ENCODE assay signal across 10 cellular contexts in the genomic region with DNA sequence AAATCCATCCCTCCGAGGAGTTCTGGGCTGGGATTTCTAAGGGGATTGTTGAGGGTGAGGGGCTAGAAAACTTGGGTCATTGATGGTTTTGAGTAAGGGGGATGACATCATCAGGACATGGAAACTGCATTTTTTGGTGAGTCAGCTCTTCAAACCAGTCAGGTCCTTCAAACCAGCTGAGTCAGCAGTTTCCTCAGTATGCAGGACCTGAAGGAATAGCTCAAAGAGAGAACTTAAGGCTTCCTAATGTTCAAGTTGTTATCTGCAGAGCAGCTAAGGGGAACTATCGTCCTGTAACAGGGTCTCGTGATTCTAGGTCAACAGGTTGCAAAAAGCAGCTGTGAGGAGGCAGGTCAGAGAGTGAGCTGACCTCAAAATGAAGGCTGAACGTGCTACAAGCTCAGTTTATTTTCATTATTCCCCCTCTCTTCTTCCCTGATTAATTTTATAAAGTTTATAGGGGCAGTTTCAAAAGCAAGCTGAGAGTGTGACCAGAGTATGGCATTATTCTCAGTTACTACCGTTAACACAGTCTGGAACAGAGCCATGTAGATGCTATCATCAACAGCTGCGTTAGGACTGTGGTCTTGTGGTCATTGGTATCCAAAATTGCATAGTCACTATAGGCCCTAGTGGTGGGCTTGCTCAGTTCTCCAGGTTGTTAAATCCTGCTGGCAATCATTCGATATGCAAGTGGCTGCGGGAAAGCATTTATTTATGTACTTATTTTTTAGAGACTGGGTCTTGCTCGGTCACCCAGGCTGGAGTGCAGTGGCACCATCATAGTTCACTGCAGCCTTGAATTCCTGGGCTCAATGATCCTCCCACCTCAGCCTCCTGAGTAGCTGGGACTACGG. TPM values are rescaled to one million over a fixed set of nuclear protein-coding genes. Genes with fewer than 3 reads are reported as not detected.
A peak's percentile ranks its signal among the peaks of the same experiment; 100 is the strongest.
DNase-seq lines count a peak whose midpoint lies in the region; ATAC-seq and TF ChIP-seq lines count a peak whose summit lies in the region.
"Had no signal": no experiment of that assay in that cellular context is flagged by ENCODE, and none has a peak within 500 bp of the region (broad histone marks: within the 10 kb centered on the region; RNA-seq: fewer than 3 reads in every experiment).

No MANE protein-coding gene starts in this region.

- CTCF ChIA-PET in Calu3 (lab: Charles Lee) = interaction anchor here (0.7 to 1.0 kb wide), 2 partner anchors 122 to 133 kb away, joined by 3 read pairs; no protein-coding TSS in a partner anchor

- H3K4me1 Mint-ChIP-seq in Calu3 (ENCODE audit: low read depth, unreplicated experiment) = no peaks in the 10 kb centered on the region

- 64 to 71% methylated on average over 10 of the region's 10 CpGs for whole genome bisulfite sequencing in thyroid gland, 2 donors

- no TSS peak for BruUV-seq in Calu3 (replicated peaks; lab: Mats Ljungman, UMichigan)

- no peaks in the 10 kb centered on the region for H3K9me3 ChIP-seq in thyroid gland
- H3K9me3 ChIP-seq: heart left ventricle had no signal

- peak; percentile 27 for DNase-seq in SIG-M5 treated with dmso at 0.1 percent for 504 hours (lab: John Stamatoyannopoulos, UW; ENCODE audit: unreplicated experiment)
- no peak for DNase-seq in SIG-M5 (lab: John Stamatoyannopoulos, UW)
- DNase-seq in SKM-1 treated with dmso at 0.1 percent for 144 hours (lab: John Stamatoyannopoulos, UW; ENCODE audit: unreplicated experiment) = peak; percentile 71
- DNase-seq in left cardiac atrium = no peak
- DNase-seq in thyroid gland = peak; percentile 31 to 36
- DNase-seq in GM13976 (ENCODE audit: low spot score) = no peak
- DNase-seq in Calu3 = no peak
- DNase-seq: heart left ventricle, NCI-H2171 treated with DMSO at 0.1 percent for 48 hours had no signal

- no peaks in the 10 kb centered on the region for H3K36me3 ChIP-seq in thyroid gland
- H3K36me3 ChIP-seq: heart left ventricle had no signal

- H3K4me1 ChIP-seq in thyroid gland = no peaks in the 10 kb centered on the region

- H3K27me3 ChIP-seq in thyroid gland = no peaks in the 10 kb centered on the region
- H3K27me3 ChIP-seq: heart left ventricle had no signal

- in situ Hi-C loops in GM13976 (cut with MboI; ENCODE audit: low sequenced_read_pairs, unreplicated experiment) = loop anchor here (10.0 kb wide), 1 partner anchor 194 kb away; a partner anchor contains a TSS

- no peak for TF ChIP-seq CTCF in thyroid gland (IDR thresholded peaks at IDR 0.05)
- no peak for TF ChIP-seq CTCF in GM13976 (IDR thresholded peaks at IDR 0.05; ENCODE audit: borderline replicate concordance, control extremely low read depth, extremely low read depth, insufficient read depth, missing control alignments)
- TF ChIP-seq CTCF in Calu3 (IDR thresholded peaks at IDR 0.05; ENCODE audit: unreplicated experiment) = no peak

- intact Hi-C loops in left cardiac atrium (cut with DNase I) = no loop called here
- intact Hi-C loops in thyroid gland (cut with DNase I) = no loop called here
- intact Hi-C loops in Calu3 (cut with micrococcal nuclease; ENCODE audit: unreplicated experiment) = no loop called here

- peak; percentile 34 to 49 for ATAC-seq in left cardiac atrium
- no peak for ATAC-seq in GM21737 (IDR thresholded peaks at IDR 0.05; ENCODE audit: unreplicated experiment)

- no peak for TF ChIP-seq POLR2A in thyroid gland (IDR thresholded peaks at IDR 0.05)

- H3K27ac Mint-ChIP-seq in Calu3 (ENCODE audit: unreplicated experiment) = no peak overlapping the region

- no peak overlapping the region for H3K4me3 Mint-ChIP-seq in Calu3 (ENCODE audit: low read depth, unreplicated experiment)

- no peaks in the 10 kb centered on the region for H3K36me3 Mint-ChIP-seq in Calu3 (ENCODE audit: insufficient read depth, unreplicated experiment)

- H3K27ac ChIP-seq in thyroid gland = no peak overlapping the region

- no peaks in the 10 kb centered on the region for H3K9me3 Mint-ChIP-seq in Calu3 (ENCODE audit: low read depth, unreplicated experiment)

- H3K27me3 Mint-ChIP-seq in Calu3 (ENCODE audit: unreplicated experiment) = no peaks in the 10 kb centered on the region

- H3K4me3 ChIP-seq in thyroid gland (replicated peaks in 1 of 3) = no peak overlapping the region
- H3K4me3 ChIP-seq: heart left ventricle had no signal

RNA-seq across cellular contexts. Expression of a gene that starts 10.7 kb away (rescaled TPM):
- total RNA-seq in left cardiac atrium (10 to 100 TPM; 38.8 to 39.3 TPM), thyroid gland (10 to 100 TPM; 13.2 to 19.5 (median 15.9) TPM), Calu3 (2022) (15.0 and 20.5 TPM in 2 replicates)

Comparison
In these comparisons a context has a peak if more than half of its experiments do, and no peak if none do; other contexts are left out.
1. DNase-seq: peak in SIG-M5 treated with dmso at 0.1 percent for 504 hours (single experiment), SKM-1 treated with dmso at 0.1 percent for 144 hours (single experiment) and thyroid gland (2 of 2); none in SIG-M5 (single experiment), left cardiac atrium (single experiment), GM13976 (single experiment) and Calu3 (single experiment).